17 cellular contexts compared by ENCODE assay signal in the genomic region with DNA sequence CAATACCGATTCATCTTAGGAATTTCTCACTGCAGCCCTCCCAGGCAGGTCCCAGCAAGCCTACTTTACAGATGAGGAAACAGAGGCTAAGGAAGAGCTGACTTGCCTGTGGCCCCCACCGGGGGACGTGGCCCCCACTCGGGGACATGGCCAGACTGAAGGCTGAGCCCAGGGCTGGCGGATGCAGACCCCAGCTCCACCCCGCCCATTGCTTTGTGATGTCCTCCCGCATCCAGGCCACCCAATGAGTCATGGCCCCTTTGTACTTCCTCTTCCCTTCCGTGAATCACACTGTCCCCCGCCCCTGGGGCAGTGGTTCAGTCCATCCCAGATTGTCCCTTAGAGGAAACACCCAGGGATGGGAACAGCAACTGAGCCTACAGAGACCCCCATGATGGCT.
DNase-seq lines count a peak whose midpoint lies in the region; ATAC-seq, FAIRE-seq and TF ChIP-seq lines count a peak whose summit lies in the region.
"Had no signal": no experiment of that assay in that cellular context is flagged by ENCODE, and none has a peak within 500 bp of the region (broad histone marks: within the 10 kb centered on the region; RNA-seq: fewer than 3 reads in every experiment).

No MANE protein-coding gene starts in this region.

- peak; percentile 20 for DNase-seq in CD1c-positive myeloid dendritic cell (ENCODE audit: extremely low spot score)
- peak; percentile 83 for DNase-seq in M059J (ENCODE audit: low read depth)
- DNase-seq in astrocyte of the spinal cord (ENCODE audit: low read depth, low spot score) = peak; percentile 23
- DNase-seq in lung (ENCODE audit: low spot score) = no peak
- no peak for DNase-seq in D721Med (ENCODE audit: insufficient read length, low spot score)
- DNase-seq in C1 segment of cervical spinal cord (lab: John Stamatoyannopoulos, UW) = no peak
- no peak for DNase-seq in activated CD8-positive, alpha-beta memory T cell treated with anti-CD3 and anti-CD28 coated beads for 24 hours
- DNase-seq: BE2C; foreskin melanocyte; naive B cell; NCI-H146; NCI-H774; retina; SJCRH30; stimulated activated CD4-positive, alpha-beta T cell treated with anti-CD3 and anti-CD28 coated beads, Interleukin-4, amount 100 ng/mL, for 1 hour had no signal

- H3K4me3 ChIP-seq in astrocyte of the spinal cord (ENCODE audit: low read depth, low read length) (no peak overlapping the region), lung (no peak overlapping the region)
- H3K4me3 ChIP-seq: SJCRH30 had no signal

- no peaks in the 10 kb centered on the region for H3K27me3 ChIP-seq in lung (ENCODE audit: control insufficient read depth, insufficient read depth)
- H3K27me3 ChIP-seq: SJCRH30 had no signal

- H3K4me1 ChIP-seq in lung (ENCODE audit: control insufficient read depth in 2 of 2, insufficient read depth in 2 of 2, low read length in 2 of 2) = no peaks in the 10 kb centered on the region
- H3K4me1 ChIP-seq: BE2C, SJCRH30 had no signal

- H3K36me3 ChIP-seq in lung (ENCODE audit: control insufficient read depth in 2 of 2, insufficient read depth in 2 of 2, low read length in 2 of 2) = no peaks in the 10 kb centered on the region
- H3K36me3 ChIP-seq: BE2C, SJCRH30 had no signal

- FAIRE-seq in D721Med (lab: Jason Lieb, UNC) = no peak

- in situ Hi-C loops in astrocyte of the spinal cord (cut with HindIII; ENCODE audit: low sequenced_read_pairs) = no loop called here

- TF ChIP-seq CTCF in astrocyte of the spinal cord (IDR thresholded peaks at IDR 0.05; ENCODE audit: low read depth, low read length) (no peak), lung (IDR thresholded peaks at IDR 0.05; ENCODE audit: control extremely low read depth, extremely low read depth) (no peak), D721Med (IDR thresholded peaks at IDR 0.05; ENCODE audit: insufficient read depth, missing control alignments) (no peak)

- 72 to 76% methylated on average over 9 of the region's 9 CpGs for WGBS in lung, 2 donors

- ATAC-seq in lung (ENCODE audit: insufficient read depth, low FRiP score) (peak; percentile 52), GM19397 (IDR thresholded peaks at IDR 0.05; ENCODE audit: unreplicated experiment) (no peak)
- ATAC-seq: stimulated activated memory B cell treated with anti-CD40 and anti-IgM and Interleukin-4, amounts not matched to agents 10 μg/mL and 1 μg/mL and 100 μg/mL, for 72 hours had no signal

- no peak overlapping the region for H3K27ac ChIP-seq in lung (ENCODE audit: low read depth in 1 of 2, low read length in 1 of 2)
- H3K27ac ChIP-seq: SJCRH30 had no signal

- peaks cover 0 to 9% of the 10 kb centered on the region in 2 donors for H3K9me3 ChIP-seq in lung (ENCODE audit: control insufficient read depth in 2 of 2, insufficient read depth in 1 of 2, low read length in 1 of 2)
- H3K9me3 ChIP-seq: BE2C, SJCRH30 had no signal

Comparison
In these comparisons a context has a peak if more than half of its experiments do, and no peak if none do; other contexts are left out.
1. DNase-seq: peak in CD1c-positive myeloid dendritic cell (single experiment), M059J (single experiment) and astrocyte of the spinal cord (single experiment); none in lung (single experiment), D721Med (single experiment), C1 segment of cervical spinal cord (0 of 14) and activated CD8-positive, alpha-beta memory T cell treated with anti-CD3 and anti-CD28 coated beads for 24 hours (single experiment).